Comparison of ENCODE assay signal across 8 cellular contexts in genomic region chr11:62881579-62882427, GRCh38. TPM values are rescaled to one million over a fixed set of nuclear protein-coding genes. Genes with fewer than 3 reads are reported as not detected.
DNase-seq lines count a peak whose midpoint lies in the region; TF ChIP-seq lines count a peak whose summit lies in the region.

No MANE protein-coding gene starts in this region.

- H3K9me3 ChIP-seq in ascending aorta (no peaks in the 10 kb centered on the region), sigmoid colon (no peaks in the 10 kb centered on the region)

- peaks cover 49% of the 10 kb centered on the region for H3K36me3 Mint-ChIP-seq in HFFc6 (ENCODE audit: low read depth)

- H3K36me3 ChIP-seq in ascending aorta = peaks cover 38 to 46% of the 10 kb centered on the region in 2 donors
- H3K36me3 ChIP-seq in sigmoid colon = peaks cover 28 to 46% (median 41%) of the 10 kb centered on the region in 4 donors

- intact Hi-C loops in ascending aorta (cut with DNase I) = loop anchor here (1.0 to 10.0 kb wide), 2 partner anchors 77 to 733 kb away; partner anchors contain the start of genes NXF1 and PLAAT3
- intact Hi-C loops in sigmoid colon (cut with DNase I) = loop anchor here (2.0 to 10.0 kb wide), 3 partner anchors 25 to 487 kb away; no protein-coding TSS in a partner anchor

- H3K27me3 Mint-ChIP-seq in HFFc6 (ENCODE audit: insufficient read depth) = peaks cover 4% of the 10 kb centered on the region

- peak overlapping the region; percentile 100 for H3K27ac Mint-ChIP-seq in HFFc6

- no peaks in the 10 kb centered on the region for H3K9me3 Mint-ChIP-seq in HFFc6

- TF ChIP-seq POLR2A in sigmoid colon (IDR thresholded peaks at IDR 0.05) = no peak

- peak overlapping the region; percentile 100 for H3K4me3 Mint-ChIP-seq in HFFc6

- H3K27me3 ChIP-seq in ascending aorta (no peaks in the 10 kb centered on the region), sigmoid colon (no peaks in the 10 kb centered on the region)

- TF ChIP-seq EP300 in sigmoid colon (IDR thresholded peaks at IDR 0.05) = peak; percentile 31 to 96 (median 78)

- WGBS in sigmoid colon, 2 donors = 2 to 5% methylated on average over 21 of the region's 21 CpGs

- TF ChIP-seq CTCF in GM12875 (IDR thresholded peaks at IDR 0.05; ENCODE audit: borderline replicate concordance, insufficient read depth, low read depth, low read length) (no peak), HFFc6 (IDR thresholded peaks at IDR 0.05) (peak; percentile 16; the same call in 1 of the 2 replicates), ascending aorta (IDR thresholded peaks at IDR 0.05) (no peak), sigmoid colon (IDR thresholded peaks at IDR 0.05) (no peak)

- DNase-seq in HFFc6 (peak; percentile 97), NAMALWA (ENCODE audit: low spot score) (peak; percentile 94), T-helper 2 cell (peak; percentile 81 to 96 (median 92)), ascending aorta (ENCODE audit: low spot score in 2 of 2) (peak; percentile 83 to 98), hippocampal formation (lab: John Stamatoyannopoulos, UW) (peak; percentile 79 to 82), sigmoid colon (peak; percentile 99), OCI-M2 (lab: John Stamatoyannopoulos, UW; ENCODE audit: unreplicated experiment) (no peak)

- H3K4me1 Mint-ChIP-seq in HFFc6 (ENCODE audit: low read depth) = peaks cover 52% of the 10 kb centered on the region

- H3K4me1 ChIP-seq in ascending aorta (peaks cover 17 to 44% of the 10 kb centered on the region in 2 donors), sigmoid colon (peaks cover 0 to 60% (median 49%) of the 10 kb centered on the region in 4 donors)

- H3K4me3 ChIP-seq in GM12875 (ENCODE audit: low read depth, low read length) (peak overlapping the region; percentile 99), ascending aorta (peak overlapping the region; percentile 56 to 95), sigmoid colon (peak overlapping the region; percentile 72 to 99 (median 88))

- H3K27ac ChIP-seq in ascending aorta (peak overlapping the region; percentile 91 to 98), sigmoid colon (peak overlapping the region; percentile 97 to 100 (median 98))

RNA-seq across cellular contexts. Expression of gene SLC3A2, which starts 1.1 kb away (rescaled TPM):
- total RNA-seq in HFFc6 (2021; fragmentation: NEBNext Ultra II Directional; extraction: Animal tissue kit (Norgen Biotek cat#: 25700)) = 100 to 1,000 TPM; 140 to 206 (median 180) TPM
- 143 TPM for total RNA-seq in ascending aorta
- total RNA-seq in sigmoid colon = 10 to 100 TPM; 44.0 to 70.4 (median 50.4) TPM
- 100 to 1,000 TPM in 1 of 3 donors, 10 to 100 TPM in 2; 16.8 to 128 (median 39.1) TPM for polyA plus RNA-seq in sigmoid colon

RNA-seq across cellular contexts. Expression of gene CHRM1, which starts 39.4 kb away (rescaled TPM):
- not detected for total RNA-seq in HFFc6 (2021; fragmentation: NEBNext Ultra II Directional; extraction: Animal tissue kit (Norgen Biotek cat#: 25700))
- total RNA-seq in ascending aorta (not detected), sigmoid colon (under 1 TPM; 0.16 to 0.55 (median 0.38) TPM)
- under 1 TPM in 1 of 3 donors, not detected in 2; 0.60 TPM for polyA plus RNA-seq in sigmoid colon

RNA-seq across cellular contexts. Expression of gene WDR74, which starts 42.4 kb away (rescaled TPM):
- 10 to 100 TPM; 37.4 to 49.2 (median 41.0) TPM for total RNA-seq in HFFc6 (2021; fragmentation: NEBNext Ultra II Directional; extraction: Animal tissue kit (Norgen Biotek cat#: 25700))
- total RNA-seq in ascending aorta = 28.7 TPM
- total RNA-seq in sigmoid colon = 10 to 100 TPM; 22.8 to 39.7 (median 34.7) TPM
- polyA plus RNA-seq in sigmoid colon = 10 to 100 TPM; 11.6 to 47.6 (median 24.0) TPM

RNA-seq across cellular contexts. Expression of gene TEX54, which starts 49.2 kb away (rescaled TPM):
- not detected for total RNA-seq in HFFc6 (2021; fragmentation: NEBNext Ultra II Directional; extraction: Animal tissue kit (Norgen Biotek cat#: 25700))
- not detected for total RNA-seq in ascending aorta
- 1 to 10 TPM in 1 of 4 donors, not detected in 3; 2.1 TPM for total RNA-seq in sigmoid colon
- not detected for polyA plus RNA-seq in sigmoid colon

RNA-seq across cellular contexts. Expression of gene STX5, which starts 50.0 kb away (rescaled TPM):
- total RNA-seq in HFFc6 (2021; fragmentation: NEBNext Ultra II Directional; extraction: Animal tissue kit (Norgen Biotek cat#: 25700)) = 10 to 100 TPM; 41.4 to 54.6 (median 47.8) TPM
- total RNA-seq in ascending aorta (40.3 TPM), sigmoid colon (10 to 100 TPM; 27.1 to 37.8 (median 31.2) TPM)
- 10 to 100 TPM; 27.8 to 31.2 (median 28.9) TPM for polyA plus RNA-seq in sigmoid colon
